In the genomic region with DNA sequence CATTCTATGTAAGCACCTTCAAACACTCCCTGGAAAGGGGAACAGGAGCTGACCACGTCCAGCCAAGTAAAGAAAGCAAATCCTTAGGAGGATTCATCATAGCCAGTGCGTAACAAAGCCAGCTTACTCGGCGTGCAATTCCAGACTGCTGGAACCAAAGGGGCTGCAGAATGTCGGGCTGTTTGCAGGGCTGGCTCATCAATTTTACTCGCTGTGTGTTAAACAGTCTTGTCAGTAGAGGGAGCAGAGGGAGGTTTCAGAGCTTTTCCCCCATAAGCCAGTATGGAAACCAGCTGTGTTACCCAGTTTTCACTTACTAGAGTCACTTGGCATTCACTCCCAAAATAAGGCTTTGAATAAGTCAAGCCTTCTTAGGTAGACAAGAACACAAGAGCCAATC, we compare ENCODE assay signal across 9 cellular contexts.
DNase-seq lines count a peak whose midpoint lies in the region; ATAC-seq and TF ChIP-seq lines count a peak whose summit lies in the region.
"Had no signal": no experiment of that assay in that cellular context is flagged by ENCODE, and none has a peak within 500 bp of the region (broad histone marks: within the 10 kb centered on the region; RNA-seq: fewer than 3 reads in every experiment).

No MANE protein-coding gene starts in this region.

- BruUV-seq in Panc1 (replicated peaks; lab: Mats Ljungman, UMichigan): no TSS peak
- no TSS peak for BruUV-seq in Calu3 (replicated peaks; lab: Mats Ljungman, UMichigan)

- peaks cover 19% of the 10 kb centered on the region for H3K4me1 ChIP-seq in left ventricle myocardium inferior
- peaks cover 0 to 13% (median 5%) of the 10 kb centered on the region in 12 donors for H3K4me1 ChIP-seq in heart left ventricle
- no peaks in the 10 kb centered on the region for H3K4me1 ChIP-seq in Panc1 (ENCODE audit: control insufficient read depth, insufficient read depth, low read length)
- H3K4me1 ChIP-seq in upper lobe of right lung: no peaks in the 10 kb centered on the region

- no peaks in the 10 kb centered on the region for H3K27me3 ChIP-seq in left ventricle myocardium inferior (ENCODE audit: low read depth)
- H3K27me3 ChIP-seq in heart left ventricle: no peaks in the 10 kb centered on the region
- no peaks in the 10 kb centered on the region for H3K27me3 ChIP-seq in Panc1 (ENCODE audit: control insufficient read depth, insufficient read depth, low read length)
- no peaks in the 10 kb centered on the region for H3K27me3 ChIP-seq in upper lobe of right lung

- no peak overlapping the region for H3K27ac Mint-ChIP-seq in Calu3 (ENCODE audit: unreplicated experiment)

- peak; percentile 32 for TF ChIP-seq CTCF in left ventricle myocardium inferior (IDR thresholded peaks at IDR 0.05; ENCODE audit: borderline replicate concordance)
- peak in 5 of 12 donors; percentile 17 to 35 (median 24) for TF ChIP-seq CTCF in heart left ventricle (IDR thresholded peaks at IDR 0.05)
- TF ChIP-seq CTCF in Panc1 (IDR thresholded peaks at IDR 0.05): peak; percentile 57
- peak; percentile 63 for TF ChIP-seq CTCF in foreskin fibroblast (IDR thresholded peaks at IDR 0.05; ENCODE audit: low read depth, low read length)
- TF ChIP-seq CTCF in upper lobe of right lung (IDR thresholded peaks at IDR 0.05): peak; percentile 22
- no peak for TF ChIP-seq CTCF in Calu3 (IDR thresholded peaks at IDR 0.05; ENCODE audit: unreplicated experiment)

- H3K36me3 Mint-ChIP-seq in Calu3 (ENCODE audit: insufficient read depth, unreplicated experiment): peaks cover 20% of the 10 kb centered on the region

- no peaks in the 10 kb centered on the region for H3K9me3 ChIP-seq in left ventricle myocardium inferior (replicated peaks)
- H3K9me3 ChIP-seq in heart left ventricle: no peaks in the 10 kb centered on the region
- no peaks in the 10 kb centered on the region for H3K9me3 ChIP-seq in Panc1 (ENCODE audit: control insufficient read depth, insufficient read depth, low read depth, low read length)
- no peaks in the 10 kb centered on the region for H3K9me3 ChIP-seq in upper lobe of right lung

- no peak overlapping the region for H3K27ac ChIP-seq in left ventricle myocardium inferior (replicated peaks)
- no peak overlapping the region for H3K27ac ChIP-seq in heart left ventricle
- H3K27ac ChIP-seq in Panc1 (ENCODE audit: low read length): no peak overlapping the region
- no peak overlapping the region for H3K27ac ChIP-seq in upper lobe of right lung

- H3K4me3 ChIP-seq in left ventricle myocardium inferior: no peak overlapping the region
- H3K4me3 ChIP-seq in heart left ventricle: no peak overlapping the region
- no peak overlapping the region for H3K4me3 ChIP-seq in Panc1 (ENCODE audit: low read depth in 2 of 2, low read length in 2 of 2)
- no peak overlapping the region for H3K4me3 ChIP-seq in foreskin fibroblast (ENCODE audit: low read depth in 1 of 2, low read length in 2 of 2)
- no peak overlapping the region for H3K4me3 ChIP-seq in upper lobe of right lung

- ATAC-seq in heart left ventricle: no peak
- ATAC-seq in Panc1: peak; percentile 77
- ATAC-seq in upper lobe of right lung: no peak
- ATAC-seq in HG03025 (IDR thresholded peaks at IDR 0.05; ENCODE audit: low FRiP score, unreplicated experiment): no peak

- POLR2A ChIA-PET in Panc1 (lab: Charles Lee): no interaction called here

- H3K27me3 Mint-ChIP-seq in Calu3 (ENCODE audit: unreplicated experiment): no peaks in the 10 kb centered on the region

- WGBS in heart left ventricle, 4 donors: 73 to 91% (median 77%) methylated on average over 6 of the region's 6 CpGs

- H3K4me1 Mint-ChIP-seq in Calu3 (ENCODE audit: low read depth, unreplicated experiment): no peaks in the 10 kb centered on the region

- in situ Hi-C loops in Panc1 (cut with HindIII; ENCODE audit: low pct_unique_long_range_greater_than_20kb, low sequenced_read_pairs): no loop called here

- intact Hi-C loops in left ventricle myocardium inferior (cut with micrococcal nuclease): no loop called here
- intact Hi-C loops in heart left ventricle (cut with DNase I): loop anchor here in 1 of 10 donors (10.0 kb wide), 1 partner anchor 194 kb away; no protein-coding TSS in a partner anchor
- intact Hi-C loops in Panc1 (cut with micrococcal nuclease; ENCODE audit: unreplicated experiment): no loop called here
- intact Hi-C loops in upper lobe of right lung (cut with DNase I): no loop called here
- intact Hi-C loops in Calu3 (cut with micrococcal nuclease; ENCODE audit: unreplicated experiment): loop anchor here (5.0 kb wide), 1 partner anchor 286 kb away; no protein-coding TSS in a partner anchor

- TF ChIP-seq POLR2A in heart left ventricle (IDR thresholded peaks at IDR 0.05): no peak

- no peak overlapping the region for H3K4me3 Mint-ChIP-seq in Calu3 (ENCODE audit: low read depth, unreplicated experiment)

- no peak for DNase-seq in left ventricle myocardium inferior
- DNase-seq in heart left ventricle: no peak
- DNase-seq in Panc1 (ENCODE audit: low read depth, low spot score): no peak
- peak; percentile 24 to 70 for DNase-seq in foreskin fibroblast
- DNase-seq in upper lobe of right lung: no peak
- DNase-seq in Calu3: no peak
- no peak for DNase-seq in activated CD4-positive, alpha-beta T cell treated with anti-CD3 and anti-CD28 coated beads, Interleukin-2, amount 50 U/mL, for 1 hour
- DNase-seq: GF-D8 had no signal

- CTCF ChIA-PET in Panc1 (lab: Charles Lee): no interaction called here
- CTCF ChIA-PET in Calu3 (lab: Charles Lee): interaction anchor here (0.6 kb wide), 1 partner anchor 288 kb away, joined by 3 read pairs; no protein-coding TSS in a partner anchor

- no peaks in the 10 kb centered on the region for H3K9me3 Mint-ChIP-seq in Calu3 (ENCODE audit: low read depth, unreplicated experiment)

- H3K36me3 ChIP-seq in left ventricle myocardium inferior: peaks cover 39% of the 10 kb centered on the region
- H3K36me3 ChIP-seq in heart left ventricle: peaks cover 0 to 86% (median 59%) of the 10 kb centered on the region in 9 donors
- peaks cover 13% of the 10 kb centered on the region; the same call in 1 of the 2 replicates for H3K36me3 ChIP-seq in Panc1 (ENCODE audit: control insufficient read depth, insufficient read depth, low read length)
- peaks cover 56% of the 10 kb centered on the region for H3K36me3 ChIP-seq in upper lobe of right lung

Comparison
In these comparisons a context has a peak if more than half of its experiments do, and no peak if none do; other contexts are left out.
1. DNase-seq: peak in foreskin fibroblast (2 of 2); none in left ventricle myocardium inferior (single experiment), heart left ventricle (0 of 5), Panc1 (single experiment), upper lobe of right lung (single experiment), Calu3 (single experiment) and activated CD4-positive, alpha-beta T cell treated with anti-CD3 and anti-CD28 coated beads, Interleukin-2, amount 50 U/mL, for 1 hour (single experiment).